ENCODE assay signal across 17 cellular contexts in the genomic region with DNA sequence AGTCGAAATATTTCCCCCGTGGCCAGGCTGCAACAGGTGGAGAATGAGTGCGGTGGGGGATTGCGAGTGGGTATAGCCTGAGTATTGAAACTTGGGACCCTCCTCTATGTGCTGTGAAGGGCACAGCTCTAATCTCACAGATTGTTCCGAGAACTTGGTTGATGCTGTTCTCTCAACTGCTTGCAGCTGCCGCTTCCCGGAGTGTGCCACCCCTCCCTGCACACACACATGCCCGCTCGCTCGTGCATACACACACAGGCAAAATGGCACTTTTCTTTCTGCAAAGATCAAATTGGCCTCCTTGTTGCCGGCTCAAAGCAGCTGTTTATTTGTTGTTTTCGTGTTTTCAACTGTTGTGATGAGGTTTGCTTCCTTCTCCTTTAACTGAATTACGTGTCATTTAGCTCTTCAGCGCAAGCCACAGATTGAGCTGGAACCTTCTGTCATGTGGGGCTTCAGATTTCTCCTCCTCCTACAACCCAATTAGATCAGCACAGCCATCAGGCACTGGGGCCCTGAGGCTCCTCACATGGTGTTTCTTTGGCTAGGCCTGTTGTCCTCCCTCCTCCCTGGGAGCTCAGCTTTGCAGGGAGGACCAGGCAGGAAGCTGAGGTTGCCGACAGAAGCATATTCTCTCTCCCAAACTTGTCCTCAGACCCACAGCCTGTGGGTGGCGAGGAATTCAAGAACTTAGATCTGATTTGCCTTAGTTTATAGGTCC.
DNase-seq lines count a peak whose midpoint lies in the region; ATAC-seq lines count a peak whose summit lies in the region.
"Had no signal": no experiment of that assay in that cellular context is flagged by ENCODE, and none has a peak within 500 bp of the region (broad histone marks: within the 10 kb centered on the region; RNA-seq: fewer than 3 reads in every experiment).

No MANE protein-coding gene starts in this region.

- H3K4me3 ChIP-seq in BLaER1 treated with 17β-estradiol and CSF1 and Interleukin-3, amounts not matched to agents 10 nM and 100 nM: no peak overlapping the region
- H3K4me3 ChIP-seq: SJCRH30 had no signal

- peaks cover 0 to 4% (median 0%) of the 10 kb centered on the region in 11 experiments; a peak in 2 of 22 replicates for H3K9me3 ChIP-seq in BLaER1 treated with 17β-estradiol and CSF1 and Interleukin-3, amounts not matched to agents 10 nM and 100 nM (replicated peaks in 1 of 11)
- H3K9me3 ChIP-seq: BE2C, SJCRH30 had no signal

- peak; percentile 5 for ATAC-seq in stimulated activated memory B cell treated with anti-CD40 and anti-IgM and Interleukin-4, amounts not matched to agents 10 μg/mL and 1 μg/mL and 100 μg/mL, for 72 hours
- ATAC-seq in HG02610 (IDR thresholded peaks at IDR 0.05; ENCODE audit: unreplicated experiment): no peak
- ATAC-seq: HepG2 had no signal

- peaks cover 0 to 21% (median 15%) of the 10 kb centered on the region in 10 experiments; a peak in 16 of 20 replicates for H3K4me1 ChIP-seq in BLaER1 treated with 17β-estradiol and CSF1 and Interleukin-3, amounts not matched to agents 10 nM and 100 nM
- H3K4me1 ChIP-seq: SJCRH30 had no signal

- peaks cover 44% of the 10 kb centered on the region for H3K27me3 Mint-ChIP-seq in stimulated activated memory B cell treated with anti-CD40 and anti-IgM and Interleukin-4, amounts not matched to agents 10 μg/mL and 1 μg/mL and 100 μg/mL, for 72 hours

- no peaks in the 10 kb centered on the region for H3K36me3 ChIP-seq in BLaER1 treated with 17β-estradiol and CSF1 and Interleukin-3, amounts not matched to agents 10 nM and 100 nM
- H3K36me3 ChIP-seq: BE2C, SJCRH30 had no signal

- H3K9me3 Mint-ChIP-seq in stimulated activated memory B cell treated with anti-CD40 and anti-IgM and Interleukin-4, amounts not matched to agents 10 μg/mL and 1 μg/mL and 100 μg/mL, for 72 hours: no peaks in the 10 kb centered on the region
- H3K9me3 Mint-ChIP-seq: CD8-positive, alpha-beta memory T cell had no signal

- H3K4me2 ChIP-seq in BLaER1 treated with 17β-estradiol and CSF1 and Interleukin-3, amounts not matched to agents 10 nM and 100 nM: peak overlapping the region in 9 of 11 experiments; percentile 1 to 64 (median 52); a peak in 16 of 22 replicates

- H3K27ac ChIP-seq in BLaER1 treated with 17β-estradiol and CSF1 and Interleukin-3, amounts not matched to agents 10 nM and 100 nM: no peak overlapping the region
- H3K27ac ChIP-seq in angular gyrus (ENCODE audit: low read depth, low read length): peak overlapping the region; percentile 91
- H3K27ac ChIP-seq: SJCRH30 had no signal

- no peak overlapping the region for H3K27ac Mint-ChIP-seq in stimulated activated memory B cell treated with anti-CD40 and anti-IgM and Interleukin-4, amounts not matched to agents 10 μg/mL and 1 μg/mL and 100 μg/mL, for 72 hours
- H3K27ac Mint-ChIP-seq: CD8-positive, alpha-beta memory T cell had no signal

- peaks cover 0 to 8% (median 0%) of the 10 kb centered on the region in 11 experiments; a peak in 3 of 22 replicates for H4K20me1 ChIP-seq in BLaER1 treated with 17β-estradiol and CSF1 and Interleukin-3, amounts not matched to agents 10 nM and 100 nM

- peaks cover 0 to 7% (median 0%) of the 10 kb centered on the region in 11 experiments; a peak in 2 of 22 replicates for H3K27me3 ChIP-seq in BLaER1 treated with 17β-estradiol and CSF1 and Interleukin-3, amounts not matched to agents 10 nM and 100 nM
- H3K27me3 ChIP-seq: BE2C had no signal

- H3K36me3 Mint-ChIP-seq in stimulated activated memory B cell treated with anti-CD40 and anti-IgM and Interleukin-4, amounts not matched to agents 10 μg/mL and 1 μg/mL and 100 μg/mL, for 72 hours: no peaks in the 10 kb centered on the region
- H3K36me3 Mint-ChIP-seq: CD8-positive, alpha-beta memory T cell had no signal

- DNase-seq in hippocampal formation (lab: John Stamatoyannopoulos, UW) (peak; percentile 52 to 61), NCI-H187 treated with DMSO at 0.1 percent for 48 hours (lab: John Stamatoyannopoulos, UW) (no peak)
- DNase-seq in stimulated activated CD4-positive, alpha-beta T cell treated with anti-CD3 and anti-CD28 coated beads, Interleukin-4, amount 100 ng/mL, for 1 hour: no peak
- DNase-seq: BE2C; CD8-positive, alpha-beta memory T cell; MM.1S; NCI-H1105; NCI-H187; NCI-H524; OCI-M1; RPMI8226; SJCRH30 had no signal

- H3K4me3 Mint-ChIP-seq in stimulated activated memory B cell treated with anti-CD40 and anti-IgM and Interleukin-4, amounts not matched to agents 10 μg/mL and 1 μg/mL and 100 μg/mL, for 72 hours: no peak overlapping the region
- H3K4me3 Mint-ChIP-seq: CD8-positive, alpha-beta memory T cell had no signal

- H3K4me1 Mint-ChIP-seq in stimulated activated memory B cell treated with anti-CD40 and anti-IgM and Interleukin-4, amounts not matched to agents 10 μg/mL and 1 μg/mL and 100 μg/mL, for 72 hours: no peaks in the 10 kb centered on the region
- H3K4me1 Mint-ChIP-seq: CD8-positive, alpha-beta memory T cell had no signal

- no peak overlapping the region for H3K9ac ChIP-seq in BLaER1 treated with 17β-estradiol and CSF1 and Interleukin-3, amounts not matched to agents 10 nM and 100 nM

Comparison
In these comparisons a context has a peak if more than half of its experiments do, and no peak if none do; other contexts are left out.
1. DNase-seq: peak in hippocampal formation (2 of 2); none in stimulated activated CD4-positive, alpha-beta T cell treated with anti-CD3 and anti-CD28 coated beads, Interleukin-4, amount 100 ng/mL, for 1 hour (single experiment) and NCI-H187 treated with DMSO at 0.1 percent for 48 hours (single experiment).